Comparison of ENCODE assay signal across 1 cellular context in genomic region chr7:43668035-43668434, GRCh38.
TF ChIP-seq lines count a peak whose summit lies in the region.

No MANE protein-coding gene starts in this region.

TF ChIP-seq in GM23338, 12 proteins besides CTCF, POLR2A, EP300 and RAD21 (continued from another document):
- TF ChIP-seq ZNF462 (CRISPR knock-in tag; IDR thresholded peaks at IDR 0.05): no peak
- TF ChIP-seq REST (IDR thresholded peaks at IDR 0.05; ENCODE audit: unreplicated experiment): no peak
- TF ChIP-seq POLR2AphosphoS5 (IDR thresholded peaks at IDR 0.05; ENCODE audit: low read depth): no peak
TF ChIP-seq in GM23338: peak in this region for 0.
